Comparison of ENCODE assay signal across 22 cellular contexts in genomic region chr10:6214612-6215011, GRCh38.
"Had no signal": no experiment of that assay in that cellular context is flagged by ENCODE, and none has a peak within 500 bp of the region (broad histone marks: within the 10 kb centered on the region; RNA-seq: fewer than 3 reads in every experiment).

No MANE protein-coding gene starts in this region.

- H3K27ac ChIP-seq: body of pancreas, Peyer's patch had no signal

- H3K4me1 ChIP-seq: body of pancreas, Peyer's patch had no signal

- H3K4me3 ChIP-seq: body of pancreas, Peyer's patch had no signal

- H3K27me3 ChIP-seq: body of pancreas, Peyer's patch had no signal

- H3K9me3 ChIP-seq: body of pancreas, Peyer's patch had no signal

- DNase-seq: activated CD4-positive, alpha-beta T cell treated with anti-CD3 and anti-CD28 coated beads for 48 hours; activated CD4-positive, alpha-beta T cell treated with anti-CD3 and anti-CD28 coated beads, Interleukin-2, amount 50 U/mL, for 4 hours; activated CD4-positive, CD25-positive, alpha-beta regulatory T cell treated with anti-CD3 and anti-CD28 coated beads, Interleukin-2, amount 50 U/mL, for 72 hours; activated CD8-positive, alpha-beta memory T cell treated with anti-CD3 and anti-CD28 coated beads, Interleukin-2, amount 50 U/mL, for 48 hours; activated CD8-positive, alpha-beta T cell treated with anti-CD3 and anti-CD28 coated beads, Interleukin-2, amount 10 ng/mL, durations not matched to agents 7 days and 5 days; activated effector memory CD4-positive, alpha-beta T cell treated with Interleukin-2 at 50 U/mL for 16 hours; activated naive CD4-positive, alpha-beta T cell; activated T-cell treated with anti-CD3 and anti-CD28 coated beads, Interleukin-2, amount 50 U/mL, for 1 hour; aorta; body of pancreas; Kasumi-1; KBM-7; NCI-H1105 treated with DMSO at 0.1 percent for 48 hours; NCI-H1436 treated with DMSO at 0.1 percent for 48 hours; NCI-H187; NCI-H2081; NCI-H510A treated with DMSO at 0.1 percent for 48 hours; NCI-H69; NK-92 treated with Interleukin-12 subunit alpha and Interleukin-12 subunit beta, amount 100 ng/mL, for 24 hours; Peyer's patch; SHP77 treated with DMSO at 0.1 percent for 48 hours; T-helper 9 cell had no signal
